In the genomic region with DNA sequence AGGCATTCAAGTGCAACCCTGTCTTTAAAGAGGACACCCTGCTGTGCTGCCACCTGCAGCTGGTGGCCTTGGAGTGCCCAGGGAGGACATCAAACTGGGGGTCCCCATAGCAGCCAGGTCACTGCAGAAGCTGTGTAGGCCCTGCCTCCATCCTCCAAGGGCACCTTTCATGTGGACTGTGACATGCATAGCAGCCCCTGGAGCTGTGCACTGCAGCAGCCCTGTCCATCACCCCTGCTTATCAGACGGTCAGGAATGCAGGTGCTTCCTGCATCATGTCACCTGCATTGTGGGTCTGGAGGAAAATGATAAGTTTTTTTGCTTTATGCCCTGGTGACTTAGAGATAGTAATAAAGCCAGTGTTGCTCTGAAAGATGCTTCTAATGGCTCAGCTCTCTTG, we compare ENCODE assay signal across 15 cellular contexts.
DNase-seq lines count a peak whose midpoint lies in the region; ATAC-seq, FAIRE-seq and TF ChIP-seq lines count a peak whose summit lies in the region.
"Had no signal": no experiment of that assay in that cellular context is flagged by ENCODE, and none has a peak within 500 bp of the region (broad histone marks: within the 10 kb centered on the region; RNA-seq: fewer than 3 reads in every experiment).

No MANE protein-coding gene starts in this region.

- H3K27me3 ChIP-seq in BLaER1, result no peaks in the 10 kb centered on the region

- no peak for FAIRE-seq in HTR-8/SVneo (lab: Jason Lieb, UNC)
- FAIRE-seq: keratinocyte had no signal

- no peaks in the 10 kb centered on the region for H3K36me3 ChIP-seq in BLaER1

- H3K4me3 ChIP-seq in BLaER1, result no peak overlapping the region
- H3K4me3 ChIP-seq: skin epidermis had no signal

- no peaks in the 10 kb centered on the region for H3K9me3 ChIP-seq in BLaER1

- no peak overlapping the region for H3K27ac ChIP-seq in BLaER1
- H3K27ac ChIP-seq: skin epidermis had no signal

- H3K27me3 Mint-ChIP-seq in chondrocyte (ENCODE audit: low read depth), result no peaks in the 10 kb centered on the region

- peaks cover 10% of the 10 kb centered on the region for H3K36me3 Mint-ChIP-seq in chondrocyte (ENCODE audit: low read depth)

- H3K4me1 ChIP-seq in BLaER1, result peaks cover 41% of the 10 kb centered on the region

- DNase-seq in DMS79 (lab: John Stamatoyannopoulos, UW) (peak; percentile 31), chondrocyte (ENCODE audit: low spot score) (peak; percentile 47), mesenteric fat pad (ENCODE audit: low spot score) (peak; percentile 65), NAMALWA (ENCODE audit: low spot score) (no peak), HTR-8/SVneo (ENCODE audit: insufficient read length, low spot score) (no peak)
- DNase-seq: C1 segment of cervical spinal cord, cortex of kidney, NCI-H2107, NCI-H69 had no signal

- H3K27ac Mint-ChIP-seq in chondrocyte (ENCODE audit: unreplicated experiment), result no peak overlapping the region
- H3K27ac Mint-ChIP-seq: HFFc6 had no signal

- H3K9me3 Mint-ChIP-seq in chondrocyte (ENCODE audit: low read depth), result no peaks in the 10 kb centered on the region
- H3K9me3 Mint-ChIP-seq: HFFc6 had no signal

- H3K4me3 Mint-ChIP-seq in chondrocyte (ENCODE audit: unreplicated experiment), result no peak overlapping the region
- H3K4me3 Mint-ChIP-seq: HFFc6 had no signal

- no peak for TF ChIP-seq CTCF in chondrocyte (IDR thresholded peaks at IDR 0.05)

- no peak overlapping the region for H3K9ac ChIP-seq in BLaER1

- H4K20me1 ChIP-seq in BLaER1, result no peaks in the 10 kb centered on the region

- H3K4me2 ChIP-seq in BLaER1, result peak overlapping the region; percentile 60

- no peaks in the 10 kb centered on the region for H3K4me1 Mint-ChIP-seq in chondrocyte (ENCODE audit: low read depth)

- ATAC-seq in GM19463 (IDR thresholded peaks at IDR 0.05; ENCODE audit: unreplicated experiment), result no peak
- ATAC-seq: esophagus mucosa had no signal

Comparison
In these comparisons a context has a peak if more than half of its experiments do, and no peak if none do; other contexts are left out.
1. DNase-seq: peak in DMS79 (single experiment), chondrocyte (single experiment) and mesenteric fat pad (single experiment); none in NAMALWA (single experiment) and HTR-8/SVneo (single experiment).